In the genomic region with DNA sequence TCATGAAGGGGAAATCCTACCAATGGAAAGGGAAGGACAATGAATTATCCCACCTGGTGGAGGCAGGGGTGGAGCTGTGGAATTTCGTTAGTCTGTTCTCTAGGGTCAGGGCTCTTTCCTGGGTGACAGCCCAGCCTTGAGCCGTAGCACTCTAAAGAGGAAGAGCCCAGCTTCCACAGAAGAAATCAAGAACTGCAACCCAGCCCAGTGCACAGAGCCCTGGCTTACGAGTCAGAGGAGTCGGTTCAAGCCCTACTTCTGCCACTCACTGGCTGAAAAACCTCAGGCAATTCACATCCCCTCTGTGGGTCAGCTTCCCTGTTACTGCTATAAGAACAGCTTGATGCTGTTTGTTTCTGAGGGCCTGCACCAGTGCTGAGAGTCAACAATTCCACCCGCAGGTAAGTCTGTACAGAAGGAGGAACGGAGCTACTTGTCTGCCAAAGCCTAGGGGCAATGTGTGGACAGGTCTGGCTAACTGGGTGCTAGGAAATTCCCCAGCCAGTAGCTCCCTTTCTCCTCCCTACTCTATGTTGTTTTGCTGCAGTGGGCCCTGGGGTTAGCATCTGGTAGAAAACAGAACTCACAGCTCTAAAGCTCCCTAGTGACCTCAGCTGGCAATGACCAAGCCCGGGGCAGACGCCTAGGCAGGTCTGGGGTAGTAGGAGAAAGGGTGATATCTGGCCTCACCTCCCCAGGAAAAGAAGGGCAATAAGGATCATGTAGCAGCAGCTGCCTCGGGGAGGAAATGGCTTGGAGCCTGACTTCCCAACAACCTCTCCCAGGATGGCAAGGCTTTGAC, we compare ENCODE assay signal across 9 cellular contexts. TPM values are rescaled to one million over a fixed set of nuclear protein-coding genes. Genes with fewer than 3 reads are reported as not detected.
A peak's percentile ranks its signal among the peaks of the same experiment; 100 is the strongest.
DNase-seq lines count a peak whose midpoint lies in the region; ATAC-seq lines count a peak whose summit lies in the region.
"Had no signal": no experiment of that assay in that cellular context is flagged by ENCODE, and none has a peak within 500 bp of the region (broad histone marks: within the 10 kb centered on the region; RNA-seq: fewer than 3 reads in every experiment).

No MANE protein-coding gene starts in this region.

- peak overlapping the region in 5 of 11 experiments; percentile 5 to 88 (median 48); a peak in 6 of 22 replicates for H3K9ac ChIP-seq in BLaER1 treated with 17β-estradiol and CSF1 and Interleukin-3, amounts not matched to agents 10 nM and 100 nM
- H3K9ac ChIP-seq in NT2/D1 (ENCODE audit: insufficient read length, low read depth): peak overlapping the region; percentile 44
- H3K9ac ChIP-seq in duodenal mucosa (ENCODE audit: low read depth in 1 of 2, low read length in 2 of 2): peak overlapping the region; percentile 60 to 98
- H3K9ac ChIP-seq: KMS-11 had no signal

- peaks cover 42 to 70% (median 50%) of the 10 kb centered on the region in 10 experiments for H3K4me1 ChIP-seq in BLaER1 treated with 17β-estradiol and CSF1 and Interleukin-3, amounts not matched to agents 10 nM and 100 nM
- H3K4me1 ChIP-seq in NT2/D1 (ENCODE audit: insufficient read depth, insufficient read length) (peaks cover 4% of the 10 kb centered on the region), duodenal mucosa (ENCODE audit: control insufficient read depth in 1 of 2, insufficient read depth in 2 of 2, low read length in 2 of 2) (peaks cover 32 to 52% of the 10 kb centered on the region in 2 donors)

- H3K4me2 ChIP-seq in BLaER1 treated with 17β-estradiol and CSF1 and Interleukin-3, amounts not matched to agents 10 nM and 100 nM: peak overlapping the region in 10 of 11 experiments; percentile 30 to 98 (median 96); a peak in 18 of 22 replicates

- ATAC-seq in HG03469 (IDR thresholded peaks at IDR 0.05; ENCODE audit: unreplicated experiment) (no peak), GM21390 (IDR thresholded peaks at IDR 0.05; ENCODE audit: unreplicated experiment) (no peak)

- peaks cover 0 to 74% (median 0%) of the 10 kb centered on the region in 11 experiments; a peak in 8 of 22 replicates for H4K20me1 ChIP-seq in BLaER1 treated with 17β-estradiol and CSF1 and Interleukin-3, amounts not matched to agents 10 nM and 100 nM

- H3K27ac ChIP-seq in BLaER1 treated with 17β-estradiol and CSF1 and Interleukin-3, amounts not matched to agents 10 nM and 100 nM: peak overlapping the region in 5 of 11 experiments; percentile 8 to 64 (median 50); a peak in 9 of 22 replicates
- H3K27ac ChIP-seq in duodenal mucosa (ENCODE audit: low read depth, low read length): peak overlapping the region; percentile 76
- H3K27ac ChIP-seq: KMS-11 had no signal

- no peaks in the 10 kb centered on the region for H3K9me3 ChIP-seq in BLaER1 treated with 17β-estradiol and CSF1 and Interleukin-3, amounts not matched to agents 10 nM and 100 nM (replicated peaks in 1 of 11)
- H3K9me3 ChIP-seq in NT2/D1 (ENCODE audit: insufficient read depth, low read length) (no peaks in the 10 kb centered on the region), duodenal mucosa (ENCODE audit: control insufficient read depth in 1 of 2, low read length in 2 of 2) (no peaks in the 10 kb centered on the region)

- H3K4me3 ChIP-seq in BLaER1 treated with 17β-estradiol and CSF1 and Interleukin-3, amounts not matched to agents 10 nM and 100 nM: peak overlapping the region in 3 of 10 experiments; percentile 72 to 79 (median 75); a peak in 5 of 20 replicates
- H3K4me3 ChIP-seq in NT2/D1 (ENCODE audit: insufficient read length, low read depth): no peak overlapping the region
- peak overlapping the region; percentile 62 to 95 for H3K4me3 ChIP-seq in duodenal mucosa (ENCODE audit: low read depth in 1 of 2, low read length in 2 of 2)

- DNase-seq in NT2/D1 (ENCODE audit: low read depth, low spot score) (no peak), myocyte (ENCODE audit: low read depth) (peak; percentile 78), iPS-NIHi11 (ENCODE audit: low spot score) (no peak)
- DNase-seq in activated CD4-positive, alpha-beta T cell treated with anti-CD3 and anti-CD28 coated beads for 4 hours: no peak

- H3K27me3 ChIP-seq in BLaER1 treated with 17β-estradiol and CSF1 and Interleukin-3, amounts not matched to agents 10 nM and 100 nM: no peaks in the 10 kb centered on the region
- H3K27me3 ChIP-seq in NT2/D1 (ENCODE audit: insufficient read depth, insufficient read length) (no peaks in the 10 kb centered on the region), duodenal mucosa (ENCODE audit: control insufficient read depth in 1 of 2, insufficient read depth in 2 of 2, low read length in 2 of 2) (no peaks in the 10 kb centered on the region)

- peaks cover 0 to 24% (median 0%) of the 10 kb centered on the region in 11 experiments; a peak in 5 of 22 replicates for H3K36me3 ChIP-seq in BLaER1 treated with 17β-estradiol and CSF1 and Interleukin-3, amounts not matched to agents 10 nM and 100 nM
- no peaks in the 10 kb centered on the region for H3K36me3 ChIP-seq in NT2/D1 (ENCODE audit: insufficient read depth, insufficient read length, low read length)
- H3K36me3 ChIP-seq in duodenal mucosa (ENCODE audit: control insufficient read depth in 1 of 2, insufficient read depth in 2 of 2, low read length in 2 of 2): peaks cover 0 to 12% of the 10 kb centered on the region in 2 donors

RNA-seq across cellular contexts. Expression of a gene that starts 3.3 kb away (rescaled TPM):
- 30.9 and 56.8 TPM in 2 replicates for total RNA-seq in myocyte
- polyA plus RNA-seq in myocyte (2012): 21.5 TPM

RNA-seq across cellular contexts. Expression of a gene that starts 29.8 kb away (rescaled TPM):
- total RNA-seq in myocyte: 31.3 and 37.2 TPM in 2 replicates
- 88.9 TPM for polyA plus RNA-seq in myocyte (2012)

RNA-seq across cellular contexts. Expression of a gene that starts 43.3 kb away (rescaled TPM):
- 32.2 and 33.7 TPM in 2 replicates for total RNA-seq in myocyte
- 38.8 TPM for polyA plus RNA-seq in myocyte (2012)

RNA-seq across cellular contexts. Expression of a gene that starts 50.5 kb away (rescaled TPM):
- 4.9 and 5.9 TPM in 2 replicates for total RNA-seq in myocyte
- polyA plus RNA-seq in myocyte (2012): 25.2 TPM

RNA-seq across cellular contexts. Expression of a gene that starts 53.2 kb away (rescaled TPM):
- total RNA-seq in myocyte: 25.5 and 30.5 TPM in 2 replicates
- 33.5 TPM for polyA plus RNA-seq in myocyte (2012)
